ENCODE assay signal across 8 cellular contexts in the genomic region with DNA sequence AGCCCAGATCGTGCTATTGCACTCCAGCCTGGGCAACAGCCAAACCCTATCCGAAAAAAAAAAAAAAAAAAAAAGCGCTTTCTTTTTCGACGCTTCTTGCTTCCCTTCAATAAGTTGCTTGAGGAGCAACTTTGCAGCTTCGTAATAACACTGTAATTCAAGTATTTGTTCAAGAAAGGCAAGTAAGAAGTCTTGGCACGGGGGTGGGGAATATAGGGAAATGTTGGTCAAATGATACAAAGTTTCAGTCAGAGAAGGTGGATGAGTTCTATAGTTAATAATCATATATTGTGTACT. TPM values are rescaled to one million over a fixed set of nuclear protein-coding genes. Genes with fewer than 3 reads are reported as not detected.
DNase-seq lines count a peak whose midpoint lies in the region; ATAC-seq and TF ChIP-seq lines count a peak whose summit lies in the region.

No MANE protein-coding gene starts in this region.

- H3K9me3 ChIP-seq in HUES48 (ENCODE audit: control insufficient read depth, insufficient read depth, low read length) (no peaks in the 10 kb centered on the region), iPS DF 6.9 (ENCODE audit: control insufficient read depth, insufficient read depth, low read length) (no peaks in the 10 kb centered on the region)

- TF ChIP-seq CTCF in activated CD8-positive, alpha-beta T cell treated with anti-CD3 and anti-CD28 coated beads for 36 hours (IDR thresholded peaks at IDR 0.05), result no peak

- peaks cover 27% of the 10 kb centered on the region for H3K36me3 Mint-ChIP-seq in activated CD8-positive, alpha-beta T cell treated with anti-CD3 and anti-CD28 coated beads for 36 hours (ENCODE audit: low read depth)
- H3K36me3 Mint-ChIP-seq in stimulated activated effector memory CD8-positive, alpha-beta T cell treated with anti-CD3 and anti-CD28 coated beads, Interleukin-12 subunit alpha, Interleukin-12 subunit beta, amount 100 ng/mL, for 72 hours, result peaks cover 47% of the 10 kb centered on the region

- CTCF ChIA-PET in activated CD8-positive, alpha-beta T cell treated with anti-CD3 and anti-CD28 coated beads for 36 hours (lab: Charles Lee), result interaction anchor here (0.7 to 7.8 kb wide), 5 partner anchors 28 to 121 kb away, joined by 3 to 55 read pairs (median 5); a partner anchor contains a TSS

- H3K4me3 ChIP-seq in HUES48 (ENCODE audit: low read depth, low read length), result peak overlapping the region; percentile 97
- peak overlapping the region; percentile 99; the same call in 1 of the 2 replicates for H3K4me3 ChIP-seq in iPS DF 6.9 (ENCODE audit: low read length)

- no peaks in the 10 kb centered on the region for H3K9me3 Mint-ChIP-seq in activated CD8-positive, alpha-beta T cell treated with anti-CD3 and anti-CD28 coated beads for 36 hours
- H3K9me3 Mint-ChIP-seq in stimulated activated effector memory CD8-positive, alpha-beta T cell treated with anti-CD3 and anti-CD28 coated beads, Interleukin-12 subunit alpha, Interleukin-12 subunit beta, amount 100 ng/mL, for 72 hours, result no peaks in the 10 kb centered on the region

- no peak for DNase-seq in activated CD8-positive, alpha-beta T cell treated with anti-CD3 and anti-CD28 coated beads for 36 hours
- no peak for DNase-seq in iPS DF 6.9 (ENCODE audit: low read depth, low spot score)
- DNase-seq in stimulated activated effector memory CD8-positive, alpha-beta T cell treated with anti-CD3 and anti-CD28 coated beads, Interleukin-12 subunit alpha, Interleukin-12 subunit beta, amount 100 ng/mL, for 72 hours (ENCODE audit: low spot score in 2 of 2), result no peak
- DNase-seq in HuH-7 (ENCODE audit: low spot score), result no peak
- DNase-seq in NCI-H2107 treated with DMSO at 0.1 percent for 48 hours (lab: John Stamatoyannopoulos, UW; ENCODE audit: unreplicated experiment), result no peak
- no peak for DNase-seq in NCI-H2107 (lab: John Stamatoyannopoulos, UW)

- peaks cover 10% of the 10 kb centered on the region; the same call in 1 of the 2 replicates for H3K4me1 ChIP-seq in HUES48 (ENCODE audit: control insufficient read depth, insufficient read depth, low read length)
- H3K4me1 ChIP-seq in iPS DF 6.9 (ENCODE audit: control insufficient read depth, insufficient read depth, low read length), result no peaks in the 10 kb centered on the region

- peak overlapping the region; percentile 95 for H3K27ac ChIP-seq in HUES48 (ENCODE audit: low read depth, low read length)
- no peak overlapping the region for H3K27ac ChIP-seq in iPS DF 6.9 (ENCODE audit: low read length)

- peak overlapping the region; percentile 69 for H3K9ac ChIP-seq in HUES48 (ENCODE audit: low read depth, low read length)

- no peak for ATAC-seq in activated CD8-positive, alpha-beta T cell treated with anti-CD3 and anti-CD28 coated beads for 36 hours
- no peak for ATAC-seq in stimulated activated effector memory CD8-positive, alpha-beta T cell treated with anti-CD3 and anti-CD28 coated beads, Interleukin-12 subunit alpha, Interleukin-12 subunit beta, amount 100 ng/mL, for 72 hours
- no peak for ATAC-seq in activated CD4-positive, CD25-positive, alpha-beta regulatory T cell treated with anti-CD3 and anti-CD28 coated beads, Interleukin-2, amount 50 U/mL, for 24 hours

- H3K36me3 ChIP-seq in HUES48 (ENCODE audit: control insufficient read depth, insufficient read depth, low read length) (peaks cover 7% of the 10 kb centered on the region), iPS DF 6.9 (ENCODE audit: control insufficient read depth, insufficient read depth, low read length) (no peaks in the 10 kb centered on the region)

- H3K4me1 Mint-ChIP-seq in activated CD8-positive, alpha-beta T cell treated with anti-CD3 and anti-CD28 coated beads for 36 hours (ENCODE audit: low read depth), result peaks cover 25% of the 10 kb centered on the region
- peaks cover 28% of the 10 kb centered on the region for H3K4me1 Mint-ChIP-seq in stimulated activated effector memory CD8-positive, alpha-beta T cell treated with anti-CD3 and anti-CD28 coated beads, Interleukin-12 subunit alpha, Interleukin-12 subunit beta, amount 100 ng/mL, for 72 hours

- intact Hi-C loops in activated CD8-positive, alpha-beta T cell treated with anti-CD3 and anti-CD28 coated beads for 36 hours (cut with micrococcal nuclease), result loop anchor here (2.0 to 10.0 kb wide), 3 partner anchors 56 to 312 kb away; a partner anchor contains a TSS

- WGBS in iPS DF 6.9 (ENCODE audit: insufficient coverage, insufficient read length), result no CpG with 5 or more reads among the region's 7 CpGs

- POLR2A ChIA-PET in activated CD8-positive, alpha-beta T cell treated with anti-CD3 and anti-CD28 coated beads for 36 hours (lab: Charles Lee), result interaction anchor here (1.0 to 3.9 kb wide), 6 partner anchors 12 to 105 kb away, joined by 3 to 25 read pairs (median 6); a partner anchor contains a TSS

- no peaks in the 10 kb centered on the region for H3K27me3 Mint-ChIP-seq in activated CD8-positive, alpha-beta T cell treated with anti-CD3 and anti-CD28 coated beads for 36 hours

- H3K27me3 ChIP-seq in HUES48 (ENCODE audit: control insufficient read depth, insufficient read depth, low read length), result no peaks in the 10 kb centered on the region
- no peaks in the 10 kb centered on the region for H3K27me3 ChIP-seq in iPS DF 6.9 (ENCODE audit: control insufficient read depth, insufficient read depth, low read length)

- peak overlapping the region; percentile 93 for H3K4me3 Mint-ChIP-seq in activated CD8-positive, alpha-beta T cell treated with anti-CD3 and anti-CD28 coated beads for 36 hours
- H3K4me3 Mint-ChIP-seq in stimulated activated effector memory CD8-positive, alpha-beta T cell treated with anti-CD3 and anti-CD28 coated beads, Interleukin-12 subunit alpha, Interleukin-12 subunit beta, amount 100 ng/mL, for 72 hours, result peak overlapping the region; percentile 89

- H3K27ac Mint-ChIP-seq in activated CD8-positive, alpha-beta T cell treated with anti-CD3 and anti-CD28 coated beads for 36 hours, result peak overlapping the region; percentile 96
- H3K27ac Mint-ChIP-seq in stimulated activated effector memory CD8-positive, alpha-beta T cell treated with anti-CD3 and anti-CD28 coated beads, Interleukin-12 subunit alpha, Interleukin-12 subunit beta, amount 100 ng/mL, for 72 hours, result peak overlapping the region; percentile 98

RNA-seq across cellular contexts. Expression of a gene that starts 0.9 kb away (rescaled TPM):
- 100 to 1,000 TPM; 192 to 210 TPM for total RNA-seq in activated CD8-positive, alpha-beta T cell treated with anti-CD3 and anti-CD28 coated beads for 36 hours

RNA-seq across cellular contexts. Expression of a gene that starts 29.4 kb away (rescaled TPM):
- 1 to 10 TPM; 2.5 to 3.2 TPM for total RNA-seq in activated CD8-positive, alpha-beta T cell treated with anti-CD3 and anti-CD28 coated beads for 36 hours

RNA-seq across cellular contexts. Expression of a gene that starts 39.2 kb away (rescaled TPM):
- not detected for total RNA-seq in activated CD8-positive, alpha-beta T cell treated with anti-CD3 and anti-CD28 coated beads for 36 hours

RNA-seq across cellular contexts. Expression of a gene that starts 56.6 kb away (rescaled TPM):
- total RNA-seq in activated CD8-positive, alpha-beta T cell treated with anti-CD3 and anti-CD28 coated beads for 36 hours, result 10 to 100 TPM; 11.2 to 13.7 TPM
